37 cellular contexts compared by ENCODE assay signal in the genomic region with DNA sequence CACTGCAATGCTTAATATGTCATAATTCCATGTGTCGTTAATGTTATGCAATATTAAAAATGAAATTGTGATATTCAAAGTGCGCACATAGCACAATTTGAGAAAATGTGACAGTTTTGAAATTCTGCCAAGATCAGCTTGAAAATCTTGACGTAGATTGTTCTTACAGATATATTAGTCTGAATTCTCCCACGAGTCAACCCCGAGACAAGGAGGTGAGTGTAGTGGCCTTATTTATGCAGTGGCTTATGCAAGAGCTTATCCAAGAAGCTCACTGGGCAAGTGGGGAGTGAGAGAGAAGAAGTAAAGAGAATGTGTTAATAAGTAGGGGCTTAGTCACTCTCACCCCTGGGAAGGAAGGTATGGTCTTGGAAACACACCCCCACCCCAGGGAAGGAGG.
"Had no signal": no experiment of that assay in that cellular context is flagged by ENCODE, and none has a peak within 500 bp of the region (broad histone marks: within the 10 kb centered on the region; RNA-seq: fewer than 3 reads in every experiment).

No MANE protein-coding gene starts in this region.

- H3K4me3 Mint-ChIP-seq: activated CD4-positive, alpha-beta memory T cell treated with anti-CD3 and anti-CD28 coated beads, Interleukin-2, amount 10 ng/mL, durations not matched to agents 7 days and 5 days; activated CD4-positive, alpha-beta T cell treated with anti-CD3 and anti-CD28 coated beads for 36 hours; activated CD4-positive, alpha-beta T cell treated with anti-CD3 and anti-CD28 coated beads, Interleukin-2, amount 10 ng/mL, durations not matched to agents 7 days and 5 days; activated CD8-positive, alpha-beta memory T cell treated with anti-CD3 and anti-CD28 coated beads, Interleukin-2, amount 10 ng/mL, durations not matched to agents 7 days and 5 days; activated CD8-positive, alpha-beta T cell treated with anti-CD3 and anti-CD28 coated beads, Interleukin-2, amount 10 ng/mL, durations not matched to agents 7 days and 5 days; activated naive CD4-positive, alpha-beta T cell treated with anti-CD3 and anti-CD28 coated beads, Interleukin-2, amount 10 ng/mL, durations not matched to agents 7 days and 5 days; activated naive CD4-positive, alpha-beta T cell treated with anti-CD3 and anti-CD28 coated beads, Interleukin-2, amount 50 U/mL, for 24 hours; activated naive CD8-positive, alpha-beta T cell; activated naive CD8-positive, alpha-beta T cell treated with anti-CD3 and anti-CD28 coated beads, Interleukin-2, amount 10 ng/mL, durations not matched to agents 7 days and 5 days; activated naive CD8-positive, alpha-beta T cell treated with anti-CD3 and anti-CD28 coated beads, Interleukin-2, amount 50 U/mL, for 24 hours; activated T-cell treated with anti-CD3 and anti-CD28 coated beads, Interleukin-2, amount 50 U/mL, for 24 hours; brain; central memory CD8-positive, alpha-beta T cell; T-helper 1 cell treated with Interleukin-12 subunit alpha and Interleukin-12 subunit beta and Interleukin-4 antibody, amounts not matched to agents 30 μg/mL and 1 μg/mL, for 36 hours; T-helper 2 cell treated with Interferon-gamma antibody and Interleukin-4, amounts not matched to agents 5 μg/mL and 100 μg/mL, for 36 hours; WTC11 had no signal

- H3K4me1 Mint-ChIP-seq: activated CD4-positive, alpha-beta memory T cell treated with anti-CD3 and anti-CD28 coated beads, Interleukin-2, amount 10 ng/mL, durations not matched to agents 7 days and 5 days; activated CD4-positive, alpha-beta T cell treated with anti-CD3 and anti-CD28 coated beads for 36 hours; activated CD4-positive, alpha-beta T cell treated with anti-CD3 and anti-CD28 coated beads, Interleukin-2, amount 10 ng/mL, durations not matched to agents 7 days and 5 days; activated CD8-positive, alpha-beta memory T cell treated with anti-CD3 and anti-CD28 coated beads, Interleukin-2, amount 10 ng/mL, durations not matched to agents 7 days and 5 days; activated naive CD4-positive, alpha-beta T cell treated with anti-CD3 and anti-CD28 coated beads, Interleukin-2, amount 10 ng/mL, durations not matched to agents 7 days and 5 days; activated naive CD4-positive, alpha-beta T cell treated with anti-CD3 and anti-CD28 coated beads, Interleukin-2, amount 50 U/mL, for 24 hours; activated naive CD8-positive, alpha-beta T cell treated with anti-CD3 and anti-CD28 coated beads, Interleukin-2, amount 10 ng/mL, durations not matched to agents 7 days and 5 days; activated naive CD8-positive, alpha-beta T cell treated with anti-CD3 and anti-CD28 coated beads, Interleukin-2, amount 50 U/mL, for 24 hours; brain; central memory CD8-positive, alpha-beta T cell had no signal

- ATAC-seq: activated CD4-positive, alpha-beta T cell treated with anti-CD3 and anti-CD28 coated beads for 36 hours; activated CD4-positive, CD25-positive, alpha-beta regulatory T cell treated with anti-CD3 and anti-CD28 coated beads, Interleukin-2, amount 50 U/mL, for 24 hours; activated CD8-positive, alpha-beta memory T cell treated with anti-CD3 and anti-CD28 coated beads, Interleukin-2, amount 10 ng/mL, durations not matched to agents 7 days and 5 days; activated CD8-positive, alpha-beta T cell treated with anti-CD3 and anti-CD28 coated beads, Interleukin-2, amount 10 ng/mL, durations not matched to agents 7 days and 5 days; activated naive CD8-positive, alpha-beta T cell treated with anti-CD3 and anti-CD28 coated beads, Interleukin-2, amount 50 U/mL, for 24 hours; WTC11 had no signal

- DNase-seq: activated CD4-positive, alpha-beta memory T cell treated with anti-CD3 and anti-CD28 coated beads, Interleukin-2, amount 10 ng/mL, durations not matched to agents 7 days and 5 days; activated CD4-positive, alpha-beta T cell treated with anti-CD3 and anti-CD28 coated beads for 1 hour; activated CD4-positive, alpha-beta T cell treated with anti-CD3 and anti-CD28 coated beads for 36 hours; activated CD4-positive, alpha-beta T cell treated with anti-CD3 and anti-CD28 coated beads for 48 hours; activated CD4-positive, alpha-beta T cell treated with anti-CD3 and anti-CD28 coated beads, Interleukin-2, amount 10 ng/mL, durations not matched to agents 7 days and 5 days; activated CD4-positive, alpha-beta T cell treated with anti-CD3 and anti-CD28 coated beads, Interleukin-2, amount 50 U/mL, for 48 hours; activated CD4-positive, CD25-positive, alpha-beta regulatory T cell; activated CD8-positive, alpha-beta memory T cell treated with anti-CD3 and anti-CD28 coated beads for 24 hours; activated CD8-positive, alpha-beta memory T cell treated with anti-CD3 and anti-CD28 coated beads, Interleukin-2, amount 10 ng/mL, durations not matched to agents 7 days and 5 days; activated CD8-positive, alpha-beta memory T cell treated with anti-CD3 and anti-CD28 coated beads, Interleukin-2, amount 50 U/mL, for 48 hours; activated CD8-positive, alpha-beta T cell treated with anti-CD3 and anti-CD28 coated beads, Interleukin-2, amount 10 ng/mL, durations not matched to agents 7 days and 5 days; activated effector memory CD4-positive, alpha-beta T cell treated with Interleukin-2 at 50 U/mL for 16 hours; activated gamma-delta T cell; activated naive CD4-positive, alpha-beta T cell treated with anti-CD3 and anti-CD28 coated beads, Interleukin-2, amount 10 ng/mL, durations not matched to agents 7 days and 5 days; activated naive CD4-positive, alpha-beta T cell treated with Interleukin-2 at 50 U/mL for 16 hours; activated naive CD8-positive, alpha-beta T cell treated with anti-CD3 and anti-CD28 coated beads, Interleukin-2, amount 10 ng/mL, durations not matched to agents 7 days and 5 days; activated naive CD8-positive, alpha-beta T cell treated with anti-CD3 and anti-CD28 coated beads, Interleukin-2, amount 50 U/mL, for 24 hours; activated T-cell treated with anti-CD3 and anti-CD28 coated beads, Interleukin-2, amount 50 U/mL, for 24 hours; activated T-cell treated with anti-CD3 and anti-CD28 coated beads, Interleukin-2, amount 50 U/mL, for 48 hours; amygdala; anterior cingulate cortex; cerebellar nuclear complex; T-helper 1 cell; T-helper 2 cell; T-helper 9 cell had no signal

- H3K36me3 ChIP-seq: ascending aorta, cardiac muscle cell had no signal

- H3K27ac Mint-ChIP-seq: activated CD4-positive, alpha-beta memory T cell treated with anti-CD3 and anti-CD28 coated beads, Interleukin-2, amount 10 ng/mL, durations not matched to agents 7 days and 5 days; activated CD4-positive, alpha-beta T cell treated with anti-CD3 and anti-CD28 coated beads for 36 hours; activated CD4-positive, alpha-beta T cell treated with anti-CD3 and anti-CD28 coated beads, Interleukin-2, amount 10 ng/mL, durations not matched to agents 7 days and 5 days; activated CD8-positive, alpha-beta memory T cell treated with anti-CD3 and anti-CD28 coated beads, Interleukin-2, amount 10 ng/mL, durations not matched to agents 7 days and 5 days; activated CD8-positive, alpha-beta T cell treated with anti-CD3 and anti-CD28 coated beads, Interleukin-2, amount 10 ng/mL, durations not matched to agents 7 days and 5 days; activated naive CD4-positive, alpha-beta T cell treated with anti-CD3 and anti-CD28 coated beads, Interleukin-2, amount 10 ng/mL, durations not matched to agents 7 days and 5 days; activated naive CD4-positive, alpha-beta T cell treated with anti-CD3 and anti-CD28 coated beads, Interleukin-2, amount 50 U/mL, for 24 hours; activated naive CD8-positive, alpha-beta T cell; activated naive CD8-positive, alpha-beta T cell treated with anti-CD3 and anti-CD28 coated beads, Interleukin-2, amount 10 ng/mL, durations not matched to agents 7 days and 5 days; activated naive CD8-positive, alpha-beta T cell treated with anti-CD3 and anti-CD28 coated beads, Interleukin-2, amount 50 U/mL, for 24 hours; activated T-cell treated with anti-CD3 and anti-CD28 coated beads, Interleukin-2, amount 50 U/mL, for 24 hours; activated T-helper 2 cell treated with anti-CD3 and anti-CD28 coated beads, Interferon-gamma antibody, Interleukin-2, Interleukin-4, amounts not matched to agents 10 μg/mL and 5 μg/mL and 100 μg/mL, durations not matched to agents 14 hours and 24 hours and 36 hours; brain; T-helper 1 cell treated with Interleukin-12 subunit alpha and Interleukin-12 subunit beta and Interleukin-4 antibody, amounts not matched to agents 30 μg/mL and 1 μg/mL, for 36 hours; T-helper 2 cell treated with Interferon-gamma antibody and Interleukin-4, amounts not matched to agents 5 μg/mL and 100 μg/mL, for 36 hours; WTC11 had no signal

- H3K27me3 ChIP-seq: ascending aorta, cardiac muscle cell had no signal

- H3K4me3 ChIP-seq: ascending aorta, cardiac muscle cell had no signal

- H3K27me3 Mint-ChIP-seq: activated CD4-positive, alpha-beta memory T cell treated with anti-CD3 and anti-CD28 coated beads, Interleukin-2, amount 10 ng/mL, durations not matched to agents 7 days and 5 days; activated CD4-positive, alpha-beta T cell treated with anti-CD3 and anti-CD28 coated beads for 36 hours; activated CD4-positive, alpha-beta T cell treated with anti-CD3 and anti-CD28 coated beads, Interleukin-2, amount 10 ng/mL, durations not matched to agents 7 days and 5 days; activated CD8-positive, alpha-beta memory T cell treated with anti-CD3 and anti-CD28 coated beads, Interleukin-2, amount 10 ng/mL, durations not matched to agents 7 days and 5 days; activated naive CD4-positive, alpha-beta T cell treated with anti-CD3 and anti-CD28 coated beads, Interleukin-2, amount 10 ng/mL, durations not matched to agents 7 days and 5 days; activated naive CD4-positive, alpha-beta T cell treated with anti-CD3 and anti-CD28 coated beads, Interleukin-2, amount 50 U/mL, for 24 hours; activated naive CD8-positive, alpha-beta T cell; activated naive CD8-positive, alpha-beta T cell treated with anti-CD3 and anti-CD28 coated beads, Interleukin-2, amount 10 ng/mL, durations not matched to agents 7 days and 5 days; activated naive CD8-positive, alpha-beta T cell treated with anti-CD3 and anti-CD28 coated beads, Interleukin-2, amount 50 U/mL, for 24 hours; activated T-cell treated with anti-CD3 and anti-CD28 coated beads, Interleukin-2, amount 50 U/mL, for 24 hours; central memory CD8-positive, alpha-beta T cell had no signal

- H3K36me3 Mint-ChIP-seq: activated CD8-positive, alpha-beta memory T cell treated with anti-CD3 and anti-CD28 coated beads, Interleukin-2, amount 10 ng/mL, durations not matched to agents 7 days and 5 days; activated naive CD4-positive, alpha-beta T cell treated with anti-CD3 and anti-CD28 coated beads, Interleukin-2, amount 10 ng/mL, durations not matched to agents 7 days and 5 days; activated naive CD4-positive, alpha-beta T cell treated with anti-CD3 and anti-CD28 coated beads, Interleukin-2, amount 50 U/mL, for 24 hours; activated naive CD8-positive, alpha-beta T cell; activated naive CD8-positive, alpha-beta T cell treated with anti-CD3 and anti-CD28 coated beads, Interleukin-2, amount 10 ng/mL, durations not matched to agents 7 days and 5 days; brain had no signal

- H3K27ac ChIP-seq: ascending aorta, cardiac muscle cell, VCaP had no signal

- H3K4me1 ChIP-seq: ascending aorta had no signal

- H3K9me3 ChIP-seq: ascending aorta had no signal

- H3K9me3 Mint-ChIP-seq: activated CD4-positive, alpha-beta memory T cell treated with anti-CD3 and anti-CD28 coated beads, Interleukin-2, amount 10 ng/mL, durations not matched to agents 7 days and 5 days; activated CD4-positive, alpha-beta T cell treated with anti-CD3 and anti-CD28 coated beads, Interleukin-2, amount 10 ng/mL, durations not matched to agents 7 days and 5 days; activated naive CD8-positive, alpha-beta T cell treated with anti-CD3 and anti-CD28 coated beads, Interleukin-2, amount 50 U/mL, for 24 hours; T-helper 2 cell treated with Interferon-gamma antibody and Interleukin-4, amounts not matched to agents 5 μg/mL and 100 μg/mL, for 36 hours had no signal
